In the genomic region with DNA sequence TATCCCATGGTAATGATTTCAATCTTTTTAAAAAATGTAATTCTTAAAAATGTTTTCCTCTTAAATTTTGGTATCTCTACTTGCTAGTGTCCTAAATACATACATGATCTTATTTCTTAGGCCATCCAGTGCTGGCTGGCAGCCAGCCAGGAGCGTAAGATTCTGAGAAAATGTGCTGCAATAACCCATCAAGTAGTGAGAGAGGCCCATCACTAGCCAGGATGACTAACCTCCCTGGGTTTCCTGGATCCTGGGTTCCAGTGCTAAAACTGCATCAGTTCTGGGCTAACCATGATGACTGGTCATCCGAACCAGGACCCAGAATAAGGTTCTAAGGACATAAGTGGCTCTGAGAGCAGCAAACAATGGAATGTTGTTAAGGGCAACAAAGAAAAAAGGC, we compare ENCODE assay signal across 11 cellular contexts. TPM values are rescaled to one million over a fixed set of nuclear protein-coding genes. Genes with fewer than 3 reads are reported as not detected.
A peak's percentile ranks its signal among the peaks of the same experiment; 100 is the strongest.
DNase-seq lines count a peak whose midpoint lies in the region; ATAC-seq, FAIRE-seq and TF ChIP-seq lines count a peak whose summit lies in the region.
"Had no signal": no experiment of that assay in that cellular context is flagged by ENCODE, and none has a peak within 500 bp of the region (broad histone marks: within the 10 kb centered on the region; RNA-seq: fewer than 3 reads in every experiment).

No MANE protein-coding gene starts in this region.

- H2AK5ac ChIP-seq in mesendoderm (ENCODE audit: low read length) = no peak overlapping the region

- no peak overlapping the region for H3K4me3 Mint-ChIP-seq in MCF 10A (ENCODE audit: unreplicated experiment)
- no peak overlapping the region for H3K4me3 Mint-ChIP-seq in activated T-helper 2 cell treated with anti-CD3 and anti-CD28 coated beads, Interferon-gamma antibody, Interleukin-2, Interleukin-4, amounts not matched to agents 10 μg/mL and 5 μg/mL and 100 μg/mL, durations not matched to agents 14 hours and 24 hours and 36 hours (ENCODE audit: low read depth)

- ATAC-seq in left ventricle myocardium superior (peak; percentile 25), GM21515 (IDR thresholded peaks at IDR 0.05; ENCODE audit: unreplicated experiment) (no peak)

- H3K36me3 ChIP-seq in breast epithelium (no peaks in the 10 kb centered on the region), thyroid gland (no peaks in the 10 kb centered on the region), mesendoderm (ENCODE audit: control insufficient read depth, insufficient read depth, low read length) (no peaks in the 10 kb centered on the region), kidney (ENCODE audit: control insufficient read depth in 1 of 2, insufficient read depth in 2 of 2, low read length in 2 of 2) (peaks cover 3 to 5% of the 10 kb centered on the region in 2 donors)
- H3K36me3 ChIP-seq: cardiac muscle cell had no signal

- H3K9ac ChIP-seq in mesendoderm (ENCODE audit: low read length) = no peak overlapping the region
- no peak overlapping the region for H3K9ac ChIP-seq in kidney (ENCODE audit: low read length in 2 of 2)

- H3K79me2 ChIP-seq in mesendoderm (ENCODE audit: control insufficient read depth, insufficient read depth, low read length) = no peaks in the 10 kb centered on the region

- H3K4me1 Mint-ChIP-seq in MCF 10A (ENCODE audit: insufficient read depth, unreplicated experiment) = peaks cover 11% of the 10 kb centered on the region
- H3K4me1 Mint-ChIP-seq in activated T-helper 2 cell treated with anti-CD3 and anti-CD28 coated beads, Interferon-gamma antibody, Interleukin-2, Interleukin-4, amounts not matched to agents 10 μg/mL and 5 μg/mL and 100 μg/mL, durations not matched to agents 14 hours and 24 hours and 36 hours (ENCODE audit: low read depth) = peaks cover 33% of the 10 kb centered on the region

- H3K4me1 ChIP-seq in breast epithelium (peaks cover 0 to 1% of the 10 kb centered on the region in 2 donors), thyroid gland (peaks cover 3 to 33% of the 10 kb centered on the region in 2 donors), mesendoderm (ENCODE audit: control insufficient read depth, low read depth, low read length) (no peaks in the 10 kb centered on the region), kidney (ENCODE audit: control insufficient read depth in 1 of 2, insufficient read depth in 1 of 2, low read depth in 1 of 2, low read length in 2 of 2) (peaks cover under 1 to 6% of the 10 kb centered on the region in 2 donors)

- H2BK5ac ChIP-seq in mesendoderm (ENCODE audit: low read length) = no peak overlapping the region

- H3K27ac ChIP-seq in breast epithelium = no peak overlapping the region
- H3K27ac ChIP-seq in thyroid gland = peak overlapping the region in 1 of 3 donors; percentile 35
- no peak overlapping the region for H3K27ac ChIP-seq in mesendoderm (ENCODE audit: low read depth, low read length)
- H3K27ac ChIP-seq in kidney (ENCODE audit: low read depth in 2 of 2, low read length in 2 of 2) = no peak overlapping the region
- H3K27ac ChIP-seq: cardiac muscle cell, SK-N-MC had no signal

- peaks cover 6% of the 10 kb centered on the region for H3K36me3 Mint-ChIP-seq in MCF 10A (ENCODE audit: insufficient read depth, unreplicated experiment)
- H3K36me3 Mint-ChIP-seq in activated T-helper 2 cell treated with anti-CD3 and anti-CD28 coated beads, Interferon-gamma antibody, Interleukin-2, Interleukin-4, amounts not matched to agents 10 μg/mL and 5 μg/mL and 100 μg/mL, durations not matched to agents 14 hours and 24 hours and 36 hours (ENCODE audit: low read depth) = peaks cover 34% of the 10 kb centered on the region

- no peaks in the 10 kb centered on the region for H3K79me1 ChIP-seq in mesendoderm (ENCODE audit: low read length)

- no peak overlapping the region for H2BK120ac ChIP-seq in mesendoderm (ENCODE audit: low read depth, low read length)

- H3K27me3 ChIP-seq in breast epithelium (no peaks in the 10 kb centered on the region), thyroid gland (no peaks in the 10 kb centered on the region), mesendoderm (ENCODE audit: insufficient read depth, low read length, poor library complexity) (no peaks in the 10 kb centered on the region)
- H3K27me3 ChIP-seq: cardiac muscle cell had no signal

- peak; percentile 85 for DNase-seq in MCF 10A (ENCODE audit: unreplicated experiment)
- DNase-seq in breast epithelium (ENCODE audit: low spot score in 2 of 2) = no peak
- no peak for DNase-seq in activated T-helper 2 cell treated with anti-CD3 and anti-CD28 coated beads, Interferon-gamma antibody, Interleukin-2, Interleukin-4, amounts not matched to agents 10 μg/mL and 5 μg/mL and 100 μg/mL, durations not matched to agents 14 hours and 24 hours and 36 hours (ENCODE audit: low spot score)
- peak; percentile 79 for DNase-seq in left ventricle myocardium superior
- DNase-seq in thyroid gland = peak; percentile 60 to 64
- DNase-seq in mesendoderm = no peak
- DNase-seq in kidney = no peak
- DNase-seq: DMS 273 treated with DMSO at 0.1 percent for 48 hours had no signal

- no peak overlapping the region for H3K4ac ChIP-seq in mesendoderm (ENCODE audit: low read depth, low read length)

- no peak overlapping the region for H3K56ac ChIP-seq in mesendoderm (ENCODE audit: low read length)

- POLR2A ChIA-PET in MCF 10A (lab: Yijun Ruan, JAX) = no interaction called here

- no peaks in the 10 kb centered on the region for H3K9me3 Mint-ChIP-seq in MCF 10A (ENCODE audit: unreplicated experiment)
- no peaks in the 10 kb centered on the region for H3K9me3 Mint-ChIP-seq in activated T-helper 2 cell treated with anti-CD3 and anti-CD28 coated beads, Interferon-gamma antibody, Interleukin-2, Interleukin-4, amounts not matched to agents 10 μg/mL and 5 μg/mL and 100 μg/mL, durations not matched to agents 14 hours and 24 hours and 36 hours

- TF ChIP-seq POLR2A in breast epithelium (IDR thresholded peaks at IDR 0.05) = no peak
- TF ChIP-seq POLR2A in thyroid gland (IDR thresholded peaks at IDR 0.05) = no peak

- H3K4me3 ChIP-seq in breast epithelium = no peak overlapping the region
- H3K4me3 ChIP-seq in thyroid gland (replicated peaks in 1 of 3) = no peak overlapping the region
- no peak overlapping the region for H3K4me3 ChIP-seq in mesendoderm (ENCODE audit: low read length)
- no peak overlapping the region for H3K4me3 ChIP-seq in kidney (ENCODE audit: low read length in 2 of 2)
- H3K4me3 ChIP-seq: cardiac muscle cell, SK-N-MC had no signal

- no peaks in the 10 kb centered on the region for H3K9me3 ChIP-seq in breast epithelium
- H3K9me3 ChIP-seq in thyroid gland = no peaks in the 10 kb centered on the region
- H3K9me3 ChIP-seq in kidney (ENCODE audit: control insufficient read depth in 1 of 2, low read length in 2 of 2) = no peaks in the 10 kb centered on the region

- no peak overlapping the region for H2BK15ac ChIP-seq in mesendoderm (replicated peaks; ENCODE audit: low read depth)

- intact Hi-C loops in MCF 10A (cut with micrococcal nuclease) (no loop called here), breast epithelium (cut with DNase I; ENCODE audit: low total_unique reads) (no loop called here), left ventricle myocardium superior (cut with micrococcal nuclease) (no loop called here), thyroid gland (cut with DNase I) (loop anchor here (5.0 kb wide), 1 partner anchor 42 kb away; a partner anchor contains a TSS), kidney (cut with DNase I) (no loop called here)
- intact Hi-C loops in activated T-helper 2 cell treated with anti-CD3 and anti-CD28 coated beads, Interferon-gamma antibody, Interleukin-2, Interleukin-4, amounts not matched to agents 10 μg/mL and 5 μg/mL and 100 μg/mL, durations not matched to agents 14 hours and 24 hours and 36 hours (cut with micrococcal nuclease) = loop anchor here (2.0 to 5.0 kb wide), 3 partner anchors 14 to 208 kb away; no protein-coding TSS in a partner anchor

- no peak overlapping the region for H4K8ac ChIP-seq in mesendoderm (ENCODE audit: low read depth, low read length)

- no peak overlapping the region for H3K27ac Mint-ChIP-seq in MCF 10A (ENCODE audit: low read depth, unreplicated experiment)
- H3K27ac Mint-ChIP-seq in activated T-helper 2 cell treated with anti-CD3 and anti-CD28 coated beads, Interferon-gamma antibody, Interleukin-2, Interleukin-4, amounts not matched to agents 10 μg/mL and 5 μg/mL and 100 μg/mL, durations not matched to agents 14 hours and 24 hours and 36 hours = peak overlapping the region; percentile 62

- FAIRE-seq in kidney (lab: Jason Lieb, UNC) = no peak

- no peak overlapping the region for H3K23ac ChIP-seq in mesendoderm (ENCODE audit: low read length)

- CTCF ChIA-PET in MCF 10A (lab: Yijun Ruan, JAX) = no interaction called here

- BruUV-seq in MCF 10A (replicated peaks; lab: Mats Ljungman, UMichigan) = no TSS peak

- H3K27me3 Mint-ChIP-seq in MCF 10A (ENCODE audit: insufficient read depth, unreplicated experiment) = no peaks in the 10 kb centered on the region
- H3K27me3 Mint-ChIP-seq in activated T-helper 2 cell treated with anti-CD3 and anti-CD28 coated beads, Interferon-gamma antibody, Interleukin-2, Interleukin-4, amounts not matched to agents 10 μg/mL and 5 μg/mL and 100 μg/mL, durations not matched to agents 14 hours and 24 hours and 36 hours (ENCODE audit: low read depth) = no peaks in the 10 kb centered on the region

- no peak overlapping the region for H3K18ac ChIP-seq in mesendoderm (ENCODE audit: low read length)

- TF ChIP-seq CTCF in MCF 10A (IDR thresholded peaks at IDR 0.05; ENCODE audit: unreplicated experiment) (no peak), breast epithelium (IDR thresholded peaks at IDR 0.05) (no peak), thyroid gland (IDR thresholded peaks at IDR 0.05) (no peak), kidney (IDR thresholded peaks at IDR 0.05; ENCODE audit: borderline replicate concordance, extremely low read depth, insufficient read depth) (no peak)

- WGBS in thyroid gland, 2 donors = 53 to 60% methylated on average over 2 of the region's 2 CpGs
- WGBS in mesendoderm (ENCODE audit: extremely low coverage, insufficient coverage, low lambda C conversion rate) = no CpG with 5 or more reads among the region's 2 CpGs

- H3K4me2 ChIP-seq in mesendoderm (ENCODE audit: low read length) = no peak overlapping the region

- no peak overlapping the region for H4K5ac ChIP-seq in mesendoderm (ENCODE audit: low read length)

RNA-seq across cellular contexts. Expression of a gene that starts 15.7 kb away (rescaled TPM):
- 1.5 and 2.5 TPM in 2 replicates for total RNA-seq in MCF 10A (2022)
- total RNA-seq in breast epithelium = 1 to 10 TPM; 1.6 to 5.9 (median 1.8) TPM
- 2.0 and 2.6 TPM in 2 replicates for total RNA-seq in activated T-helper 2 cell treated with anti-CD3 and anti-CD28 coated beads, Interferon-gamma antibody, Interleukin-2, Interleukin-4, amounts not matched to agents 10 μg/mL and 5 μg/mL and 100 μg/mL, durations not matched to agents 14 hours and 24 hours and 36 hours
- total RNA-seq in left ventricle myocardium superior = 11.9 TPM
- total RNA-seq in thyroid gland = 1 to 10 TPM; 3.1 to 3.6 (median 3.4) TPM
- polyA plus RNA-seq in mesendoderm (2013, experiment 1 of 2) = 0.18 TPM
- 0.28 TPM for polyA plus RNA-seq in mesendoderm (2013, experiment 2 of 2)
- 4.0 TPM for total RNA-seq in kidney
- 0.28 TPM for polyA plus RNA-seq in kidney (ENCODE audit: insufficient read depth, low read depth, low replicate concordance)

RNA-seq across cellular contexts. Expression of a gene that starts 42.0 kb away (rescaled TPM):
- not detected in 2 replicates for total RNA-seq in MCF 10A (2022)
- total RNA-seq in breast epithelium = 10 to 100 TPM; 28.2 to 82.4 (median 45.2) TPM
- 429 and 437 TPM in 2 replicates for total RNA-seq in activated T-helper 2 cell treated with anti-CD3 and anti-CD28 coated beads, Interferon-gamma antibody, Interleukin-2, Interleukin-4, amounts not matched to agents 10 μg/mL and 5 μg/mL and 100 μg/mL, durations not matched to agents 14 hours and 24 hours and 36 hours
- total RNA-seq in left ventricle myocardium superior = 28.6 TPM
- 10 to 100 TPM; 41.4 to 97.0 (median 52.5) TPM for total RNA-seq in thyroid gland
- 47.4 TPM for polyA plus RNA-seq in mesendoderm (2013, experiment 1 of 2)
- 47.6 TPM for polyA plus RNA-seq in mesendoderm (2013, experiment 2 of 2)
- 104 TPM for total RNA-seq in kidney
- polyA plus RNA-seq in kidney (ENCODE audit: insufficient read depth, low read depth, low replicate concordance) = 36.4 TPM

Comparison
In these comparisons a context has a peak if more than half of its experiments do, and no peak if none do; other contexts are left out.
1. DNase-seq: peak in MCF 10A (single experiment), left ventricle myocardium superior (single experiment) and thyroid gland (2 of 2); none in breast epithelium (0 of 2), activated T-helper 2 cell treated with anti-CD3 and anti-CD28 coated beads, Interferon-gamma antibody, Interleukin-2, Interleukin-4, amounts not matched to agents 10 μg/mL and 5 μg/mL and 100 μg/mL, durations not matched to agents 14 hours and 24 hours and 36 hours (single experiment), mesendoderm (single experiment) and kidney (single experiment).
2. RNA of a gene that starts 42.0 kb away (total RNA-seq): 429 to 437 TPM in activated T-helper 2 cell treated with anti-CD3 and anti-CD28 coated beads, Interferon-gamma antibody, Interleukin-2, Interleukin-4, amounts not matched to agents 10 μg/mL and 5 μg/mL and 100 μg/mL, durations not matched to agents 14 hours and 24 hours and 36 hours, 104 TPM in kidney (single experiment), 41.4 to 97.0 TPM in thyroid gland, 28.2 to 82.4 TPM in breast epithelium and 28.6 TPM in left ventricle myocardium superior (single experiment); not detected in MCF 10A; every median in the first group is over 10 times any median in the second.
3. intact Hi-C loops: an anchor here in activated T-helper 2 cell treated with anti-CD3 and anti-CD28 coated beads, Interferon-gamma antibody, Interleukin-2, Interleukin-4, amounts not matched to agents 10 μg/mL and 5 μg/mL and 100 μg/mL, durations not matched to agents 14 hours and 24 hours and 36 hours (2.0 to 5.0 kb wide) and thyroid gland (5.0 kb wide); none called in MCF 10A, breast epithelium, left ventricle myocardium superior and kidney.